Comparison of ENCODE assay signal across 1 cellular context in the genomic region with DNA sequence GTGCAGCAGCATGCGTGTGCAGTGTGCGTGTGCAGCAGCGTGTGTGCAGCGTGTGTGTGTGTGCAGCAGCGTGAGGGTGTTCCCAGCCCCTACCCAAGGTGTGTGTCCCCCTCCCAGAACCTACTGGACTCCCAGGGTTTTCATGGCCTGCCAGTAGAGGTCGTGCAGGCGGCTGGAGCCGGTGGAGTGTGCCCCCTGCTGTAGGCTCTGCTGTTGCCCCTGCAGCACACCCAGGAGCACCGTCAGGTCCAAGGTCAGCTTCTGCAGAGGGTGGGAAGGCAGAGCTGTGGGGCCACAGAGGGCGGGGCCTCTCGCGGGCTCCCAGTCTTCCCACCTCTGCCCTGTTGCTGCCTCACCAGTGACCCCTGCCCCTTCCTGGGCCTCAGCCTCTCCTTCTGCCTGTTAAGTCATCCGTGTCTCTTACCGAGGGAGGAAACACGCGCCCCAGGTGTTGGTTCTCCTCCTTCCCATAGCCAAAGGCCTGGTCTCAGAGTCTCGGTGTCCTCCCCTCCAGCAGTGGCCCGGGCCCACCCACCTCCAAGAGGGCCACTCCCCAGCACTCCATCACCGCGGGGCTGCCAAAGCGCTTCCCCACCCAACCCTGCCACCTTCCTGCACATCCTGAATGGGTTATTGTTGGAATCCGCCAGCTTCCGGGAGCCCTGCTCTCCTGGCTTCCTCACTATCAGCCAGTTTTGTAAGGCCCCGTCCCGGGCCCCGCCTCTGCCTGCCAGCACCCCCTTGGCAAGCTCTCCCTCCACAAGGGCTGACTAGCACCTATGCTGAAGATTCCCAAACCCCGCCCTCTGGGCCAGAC.
TF ChIP-seq lines count a peak whose summit lies in the region.

No MANE protein-coding gene starts in this region.

TF ChIP-seq in endothelial cell of umbilical vein, 7 proteins besides CTCF, POLR2A, EP300 and RAD21:
- TF ChIP-seq POLR2AphosphoS5 (IDR thresholded peaks at IDR 0.05; ENCODE audit: insufficient read depth, low read depth, low read length) (peak; percentile 71), EZH2 (IDR thresholded peaks at IDR 0.05; ENCODE audit: borderline replicate concordance, low read depth, low read length, severe bottlenecking) (no peak)
